In the genomic region with DNA sequence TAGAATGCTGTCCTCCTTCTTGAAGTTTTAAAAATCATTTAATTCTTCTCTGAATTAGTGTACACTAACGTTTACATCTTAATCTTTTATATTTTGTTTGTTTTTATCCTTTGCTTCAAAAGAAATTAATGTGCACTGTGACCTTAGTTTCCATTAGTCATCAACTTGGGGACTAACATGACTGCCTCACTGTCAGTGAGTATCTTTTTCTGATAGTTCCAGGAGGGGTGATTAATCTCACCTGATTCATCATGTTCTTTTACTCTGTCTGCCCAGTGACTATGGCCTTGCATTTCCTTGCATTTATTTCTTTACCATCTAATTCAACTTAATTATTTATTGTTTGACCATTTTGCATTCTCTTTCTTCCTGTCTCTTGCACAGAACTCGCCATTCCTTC, we compare ENCODE assay signal across 18 cellular contexts. TPM values are rescaled to one million over a fixed set of nuclear protein-coding genes. Genes with fewer than 3 reads are reported as not detected.
DNase-seq lines count a peak whose midpoint lies in the region; ATAC-seq and TF ChIP-seq lines count a peak whose summit lies in the region.
"Had no signal": no experiment of that assay in that cellular context is flagged by ENCODE, and none has a peak within 500 bp of the region (broad histone marks: within the 10 kb centered on the region; RNA-seq: fewer than 3 reads in every experiment).

No MANE protein-coding gene starts in this region.

- H3K4me2 ChIP-seq in BLaER1 treated with 17β-estradiol and CSF1 and Interleukin-3, amounts not matched to agents 10 nM and 100 nM, result peak overlapping the region in 8 of 11 experiments; percentile 10 to 92 (median 60); a peak in 15 of 22 replicates
- peak overlapping the region; percentile 70 for H3K4me2 ChIP-seq in DOHH2 (ENCODE audit: low read length)

- H3K9ac ChIP-seq in BLaER1 treated with 17β-estradiol and CSF1 and Interleukin-3, amounts not matched to agents 10 nM and 100 nM, result no peak overlapping the region

- TF ChIP-seq CTCF in DOHH2 (IDR thresholded peaks at IDR 0.05; ENCODE audit: low read depth, low read length, poor library complexity, severe bottlenecking), result no peak
- no peak for TF ChIP-seq CTCF in epithelial cell of esophagus (IDR thresholded peaks at IDR 0.05; ENCODE audit: insufficient read depth, low read depth, low read length, missing control alignments)
- no peak for TF ChIP-seq CTCF in vagina (IDR thresholded peaks at IDR 0.05)

- peaks cover 24 to 57% (median 49%) of the 10 kb centered on the region in 10 experiments for H3K4me1 ChIP-seq in BLaER1 treated with 17β-estradiol and CSF1 and Interleukin-3, amounts not matched to agents 10 nM and 100 nM
- H3K4me1 ChIP-seq in DOHH2 (ENCODE audit: control insufficient read depth, low read length) (peaks cover 46% of the 10 kb centered on the region), aorta (ENCODE audit: control insufficient read depth in 1 of 2, insufficient read depth in 2 of 2, low read length in 2 of 2) (no peaks in the 10 kb centered on the region), vagina (no peaks in the 10 kb centered on the region)
- H3K4me1 ChIP-seq: BE2C had no signal

- peak overlapping the region in 5 of 11 experiments; percentile 26 to 88 (median 85); a peak in 6 of 22 replicates for H3K27ac ChIP-seq in BLaER1 treated with 17β-estradiol and CSF1 and Interleukin-3, amounts not matched to agents 10 nM and 100 nM
- peak overlapping the region; percentile 94 for H3K27ac ChIP-seq in DOHH2 (ENCODE audit: low read depth, low read length)
- H3K27ac ChIP-seq in aorta (ENCODE audit: low read depth in 1 of 2, low read length in 2 of 2), result no peak overlapping the region
- H3K27ac ChIP-seq in vagina, result no peak overlapping the region
- H3K27ac ChIP-seq: left lung, skin epidermis had no signal

- no peaks in the 10 kb centered on the region for H3K27me3 ChIP-seq in BLaER1 treated with 17β-estradiol and CSF1 and Interleukin-3, amounts not matched to agents 10 nM and 100 nM
- H3K27me3 ChIP-seq in DOHH2 (ENCODE audit: control insufficient read depth, low read length) (no peaks in the 10 kb centered on the region), aorta (ENCODE audit: control insufficient read depth in 1 of 2, insufficient read depth in 2 of 2, low read length in 1 of 2) (no peaks in the 10 kb centered on the region), vagina (no peaks in the 10 kb centered on the region)
- H3K27me3 ChIP-seq: left lung had no signal

- intact Hi-C loops in aorta (cut with DNase I), result no loop called here
- intact Hi-C loops in vagina (cut with DNase I), result no loop called here

- H3K4me3 ChIP-seq in BLaER1 treated with 17β-estradiol and CSF1 and Interleukin-3, amounts not matched to agents 10 nM and 100 nM, result no peak overlapping the region
- H3K4me3 ChIP-seq in DOHH2 (ENCODE audit: low read length) (peak overlapping the region; percentile 85), epithelial cell of esophagus (ENCODE audit: low read length) (no peak overlapping the region), aorta (ENCODE audit: low read length in 2 of 2) (no peak overlapping the region), vagina (no peak overlapping the region)
- H3K4me3 ChIP-seq: left lung, skin epidermis had no signal

- TF ChIP-seq POLR2A in vagina (IDR thresholded peaks at IDR 0.05), result no peak

- H3K9me2 ChIP-seq in DOHH2 (replicated peaks; ENCODE audit: control insufficient read depth, low read length), result no peaks in the 10 kb centered on the region

- H3K9me3 ChIP-seq in BLaER1 treated with 17β-estradiol and CSF1 and Interleukin-3, amounts not matched to agents 10 nM and 100 nM (replicated peaks in 1 of 11), result peaks cover 0 to 5% (median 0%) of the 10 kb centered on the region in 11 experiments; a peak in 2 of 22 replicates
- H3K9me3 ChIP-seq in DOHH2 (ENCODE audit: control insufficient read depth, insufficient read depth, low read length), result no peaks in the 10 kb centered on the region
- H3K9me3 ChIP-seq in aorta (ENCODE audit: control insufficient read depth, low read length), result no peaks in the 10 kb centered on the region
- no peaks in the 10 kb centered on the region for H3K9me3 ChIP-seq in vagina
- H3K9me3 ChIP-seq: BE2C, left lung had no signal

- WGBS in aorta, 2 donors, result 80 to 87% methylated on average over 2 of the region's 2 CpGs

- H3F3A ChIP-seq in DOHH2 (ENCODE audit: control insufficient read depth, insufficient read depth), result peaks cover 26% of the 10 kb centered on the region

- peak; percentile 40 for DNase-seq in RKO (ENCODE audit: low spot score)
- peak; percentile 63 for DNase-seq in epithelial cell of esophagus (ENCODE audit: low read depth)
- no peak for DNase-seq in aorta
- DNase-seq in vagina (ENCODE audit: extremely low spot score in 2 of 2), result no peak
- DNase-seq: BE2C; effector memory CD8-positive, alpha-beta T cell; left lung; NCI-H2081 treated with DMSO at 0.1 percent for 48 hours; NCI-H526; stimulated activated CD4-positive, alpha-beta T cell treated with anti-CD3 and anti-CD28 coated beads, Interleukin-4, amount 100 ng/mL, for 4 hours; SW 1271; trophoblast cell had no signal

- H3K79me2 ChIP-seq in DOHH2 (ENCODE audit: control insufficient read depth, low read length), result peaks cover 25% of the 10 kb centered on the region

- H4K20me1 ChIP-seq in BLaER1 treated with 17β-estradiol and CSF1 and Interleukin-3, amounts not matched to agents 10 nM and 100 nM, result no peaks in the 10 kb centered on the region
- H4K20me1 ChIP-seq in DOHH2 (ENCODE audit: control insufficient read depth, insufficient read depth, low read depth, low read length), result no peaks in the 10 kb centered on the region

- ATAC-seq in HG02852 (IDR thresholded peaks at IDR 0.05; ENCODE audit: unreplicated experiment), result no peak
- no peak for ATAC-seq in aorta (ENCODE audit: low FRiP score)
- no peak for ATAC-seq in GM18517 (IDR thresholded peaks at IDR 0.05; ENCODE audit: unreplicated experiment)
- ATAC-seq: effector memory CD8-positive, alpha-beta T cell; left lung; Panc1 had no signal

- no peaks in the 10 kb centered on the region for H3K36me3 ChIP-seq in BLaER1 treated with 17β-estradiol and CSF1 and Interleukin-3, amounts not matched to agents 10 nM and 100 nM
- H3K36me3 ChIP-seq in DOHH2 (ENCODE audit: control insufficient read depth, low read length) (peaks cover 24% of the 10 kb centered on the region), aorta (ENCODE audit: control insufficient read depth in 1 of 2, insufficient read depth in 2 of 2, low read length in 1 of 2) (no peaks in the 10 kb centered on the region), vagina (no peaks in the 10 kb centered on the region)
- H3K36me3 ChIP-seq: BE2C, left lung had no signal

RNA-seq across cellular contexts. Expression of gene NR3C1, which starts 33.4 kb away (rescaled TPM):
- total RNA-seq in aorta, result 100 to 1,000 TPM in 1 of 2 donors, 10 to 100 TPM in 1; 61.2 to 105 TPM
- polyA plus RNA-seq in aorta, result 10 to 100 TPM; 16.0 to 16.8 TPM
- total RNA-seq in vagina, result 46.7 TPM

Comparison
In these comparisons a context has a peak if more than half of its experiments do, and no peak if none do; other contexts are left out.
1. DNase-seq: peak in RKO (single experiment) and epithelial cell of esophagus (single experiment); none in aorta (0 of 2) and vagina (0 of 2).